Comparison of ENCODE assay signal across 22 cellular contexts in the genomic region with DNA sequence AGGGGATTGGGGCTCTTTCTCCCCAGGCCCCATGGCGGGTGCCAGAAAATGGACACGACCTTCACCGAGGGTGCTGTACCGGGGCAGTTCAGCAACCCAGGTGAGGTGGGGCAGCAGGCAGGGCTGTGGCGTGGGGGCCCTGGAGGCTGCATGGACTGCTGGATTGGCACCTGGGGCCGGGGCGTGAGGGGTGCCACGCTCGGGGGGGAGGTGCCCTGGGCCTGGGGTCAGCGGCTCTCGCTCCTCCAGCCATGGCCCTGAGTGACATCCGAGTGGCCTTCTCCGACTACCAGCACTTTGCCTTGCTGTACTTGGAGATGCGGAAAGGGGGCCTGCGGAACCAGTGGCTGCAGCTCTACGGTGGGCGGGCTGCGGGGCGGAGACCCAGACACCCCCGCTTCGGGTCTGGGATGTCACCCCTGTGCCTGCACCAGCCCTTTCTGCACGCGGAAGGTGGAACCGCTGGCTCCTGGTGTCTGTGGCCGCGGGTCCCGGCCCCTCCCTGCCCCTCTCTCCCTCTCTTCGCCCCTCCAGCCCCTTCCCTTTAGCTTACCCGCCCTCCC. TPM values are rescaled to one million over a fixed set of nuclear protein-coding genes. Genes with fewer than 3 reads are reported as not detected.
"Had no signal": no experiment of that assay in that cellular context is flagged by ENCODE, and none has a peak within 500 bp of the region (broad histone marks: within the 10 kb centered on the region; RNA-seq: fewer than 3 reads in every experiment).

No MANE protein-coding gene starts in this region.

- H3K9me3 ChIP-seq: gastroesophageal sphincter, mucosa of descending colon, sigmoid colon, tibial artery, vagina had no signal

- H3K36me3 Mint-ChIP-seq: activated naive CD8-positive, alpha-beta T cell treated with anti-CD3 and anti-CD28 coated beads, Interleukin-2, amount 10 ng/mL, durations not matched to agents 7 days and 5 days; natural killer cell treated with Interleukin-12 subunit alpha and Interleukin-12 subunit beta and Interleukin-15 and Interleukin-18, amount 100 ng/mL, for 72 hours had no signal

- ATAC-seq: gastroesophageal sphincter; natural killer cell treated with Interleukin-12 subunit alpha and Interleukin-12 subunit beta and Interleukin-15 and Interleukin-18, amount 100 ng/mL, for 72 hours had no signal

- H3K9me3 Mint-ChIP-seq: activated CD4-positive, alpha-beta memory T cell treated with anti-CD3 and anti-CD28 coated beads, Interleukin-2, amount 10 ng/mL, durations not matched to agents 7 days and 5 days; activated naive CD8-positive, alpha-beta T cell treated with anti-CD3 and anti-CD28 coated beads, Interleukin-2, amount 10 ng/mL, durations not matched to agents 7 days and 5 days; natural killer cell treated with Interleukin-12 subunit alpha and Interleukin-12 subunit beta and Interleukin-15 and Interleukin-18, amount 100 ng/mL, for 72 hours; stimulated activated naive CD8-positive, alpha-beta T cell treated with anti-CD3 and anti-CD28 coated beads, Interleukin-15, Interleukin-2, amounts not matched to agents 100 ng/mL and 50 ng/mL, for 24 hours had no signal

- DNase-seq: activated CD4-positive, alpha-beta memory T cell treated with anti-CD3 and anti-CD28 coated beads, Interleukin-2, amount 10 ng/mL, durations not matched to agents 7 days and 5 days; activated CD4-positive, alpha-beta T cell treated with anti-CD3 and anti-CD28 coated beads for 1 hour; activated gamma-delta T cell; activated naive CD8-positive, alpha-beta T cell treated with anti-CD3 and anti-CD28 coated beads, Interleukin-2, amount 10 ng/mL, durations not matched to agents 7 days and 5 days; activated T-cell treated with anti-CD3 and anti-CD28 coated beads, Interleukin-2, amount 50 U/mL, for 48 hours; aorta; effector CD8-positive, alpha-beta T cell; mucosa of descending colon; sigmoid colon; stimulated activated CD4-positive, alpha-beta T cell treated with anti-CD3 and anti-CD28 coated beads, Interleukin-2, amount 100 ng/mL, for 48 hours; stimulated activated CD8-positive, alpha-beta memory T cell treated with anti-CD3 and anti-CD28 coated beads, Interleukin-4, amount 100 ng/mL, for 48 hours; T-helper 9 cell; tibial artery had no signal

- H3K4me3 ChIP-seq: mucosa of descending colon, sigmoid colon, tibial artery had no signal

- H3K27ac ChIP-seq: coronary artery, epithelial cell of prostate, gastroesophageal sphincter, sigmoid colon, tibial artery, vagina had no signal

- H3K36me3 ChIP-seq: gastroesophageal sphincter, sigmoid colon, tibial artery, vagina had no signal

- H3K4me3 Mint-ChIP-seq: activated CD4-positive, alpha-beta memory T cell treated with anti-CD3 and anti-CD28 coated beads, Interleukin-2, amount 10 ng/mL, durations not matched to agents 7 days and 5 days; activated naive CD8-positive, alpha-beta T cell treated with anti-CD3 and anti-CD28 coated beads, Interleukin-2, amount 10 ng/mL, durations not matched to agents 7 days and 5 days; stimulated activated naive CD8-positive, alpha-beta T cell treated with anti-CD3 and anti-CD28 coated beads, Interleukin-15, Interleukin-2, amounts not matched to agents 100 ng/mL and 50 ng/mL, for 24 hours had no signal

- H3K27ac Mint-ChIP-seq: activated CD4-positive, alpha-beta memory T cell treated with anti-CD3 and anti-CD28 coated beads, Interleukin-2, amount 10 ng/mL, durations not matched to agents 7 days and 5 days; activated naive CD8-positive, alpha-beta T cell treated with anti-CD3 and anti-CD28 coated beads, Interleukin-2, amount 10 ng/mL, durations not matched to agents 7 days and 5 days; natural killer cell treated with Interleukin-12 subunit alpha and Interleukin-12 subunit beta and Interleukin-15 and Interleukin-18, amount 100 ng/mL, for 72 hours; stimulated activated naive CD8-positive, alpha-beta T cell treated with anti-CD3 and anti-CD28 coated beads, Interleukin-15, Interleukin-2, amounts not matched to agents 100 ng/mL and 50 ng/mL, for 24 hours had no signal

RNA-seq across cellular contexts. Expression of a gene that starts 1.8 kb away (rescaled TPM):
- total RNA-seq: bronchial epithelial cell, lung microvascular endothelial cell, pulmonary artery endothelial cell had no signal

RNA-seq across cellular contexts. Expression of a gene that starts 7.2 kb away (rescaled TPM):
- total RNA-seq: pulmonary artery endothelial cell had no signal

RNA-seq across cellular contexts. Expression of a gene that starts 11.8 kb away (rescaled TPM):
- total RNA-seq: lung microvascular endothelial cell had no signal

RNA-seq across cellular contexts. Expression of a gene that starts 32.5 kb away (rescaled TPM):
- total RNA-seq: bronchial epithelial cell, gastroesophageal sphincter, lung microvascular endothelial cell, pulmonary artery endothelial cell, vagina had no signal
